ENCODE assay signal across 1 cellular context in genomic region chr2:230205721-230206120, GRCh38.
TF ChIP-seq lines count a peak whose summit lies in the region.

No MANE protein-coding gene starts in this region.

TF ChIP-seq in GM12878, 131 proteins besides CTCF, POLR2A, EP300 and RAD21 (continued from another document and continues in another):
- TF ChIP-seq FOXM1 (IDR thresholded peaks at IDR 0.05; ENCODE audit: low read depth, low read length) (no peak), DPF2 (IDR thresholded peaks at IDR 0.05) (no peak), CEBPZ (IDR thresholded peaks at IDR 0.05; ENCODE audit: low read depth, low read length) (no peak), STAT3 (IDR thresholded peaks at IDR 0.05; ENCODE audit: low read depth, low read length) (no peak), IRF4 (IDR thresholded peaks at IDR 0.05; ENCODE audit: low read depth, low read length) (peak; percentile 24; the same call in 1 of the 2 replicates), CBFB (IDR thresholded peaks at IDR 0.05; ENCODE audit: low read depth) (no peak), CHD1 (IDR thresholded peaks at IDR 0.05; ENCODE audit: low read depth, low read length) (no peak), BCL11A (IDR thresholded peaks at IDR 0.05; ENCODE audit: low read depth, low read length) (peak; percentile 51; the same call in 1 of the 2 replicates), CREM (IDR thresholded peaks at IDR 0.05; ENCODE audit: low read depth) (peak; percentile 44; the same call in 1 of the 2 replicates), KLF5 (IDR thresholded peaks at IDR 0.05; ENCODE audit: partially characterized antibody) (no peak), CBX3 (IDR thresholded peaks at IDR 0.05; ENCODE audit: borderline replicate concordance, low read depth) (no peak), CUX1 (IDR thresholded peaks at IDR 0.05; ENCODE audit: insufficient replicate concordance, low read depth, low read length) (no peak), MAX (IDR thresholded peaks at IDR 0.05; ENCODE audit: low read depth, low read length) (no peak), PBX3 (IDR thresholded peaks at IDR 0.05; ENCODE audit: insufficient replicate concordance, low read depth, low read length) (no peak), RFX5 (IDR thresholded peaks at IDR 0.05; ENCODE audit: low read depth, low read length) (no peak), ATF3 (IDR thresholded peaks at IDR 0.05; ENCODE audit: borderline replicate concordance, extremely low read depth, low read depth, low read length) (no peak), ETV6 (conservative IDR thresholded peaks at IDR 0.05 in 1 of 2, IDR thresholded peaks at IDR 0.05 in 1 of 2; ENCODE audit: borderline replicate concordance in 1 of 2, low read depth in 1 of 2) (peak in 1 of 2 experiments; percentile 68; a peak in 1 of 4 replicates), PKNOX1 (IDR thresholded peaks at IDR 0.05) (peak; percentile 63), BHLHE40 (IDR thresholded peaks at IDR 0.05; ENCODE audit: borderline replicate concordance in 1 of 2, low read depth in 2 of 2, low read length in 1 of 2) (no peak), RELA (IDR thresholded peaks at IDR 0.05; ENCODE audit: borderline replicate concordance, partially characterized antibody) (no peak), ESRRA (IDR thresholded peaks at IDR 0.05; ENCODE audit: low read length) (no peak), LARP7 (IDR thresholded peaks at IDR 0.05) (no peak), USF2 (IDR thresholded peaks at IDR 0.05; ENCODE audit: borderline replicate concordance, low read depth, low read length) (no peak), MEF2B (IDR thresholded peaks at IDR 0.05; ENCODE audit: partially characterized antibody, poor library complexity, severe bottlenecking) (no peak), SREBF2 (IDR thresholded peaks at IDR 0.05; ENCODE audit: low read length) (no peak), NFYA (IDR thresholded peaks at IDR 0.05; ENCODE audit: borderline replicate concordance, low read depth, low read length) (no peak), SMC3 (IDR thresholded peaks at IDR 0.05; ENCODE audit: borderline replicate concordance, low read length) (no peak), ZBTB40 (IDR thresholded peaks at IDR 0.05; ENCODE audit: borderline replicate concordance) (no peak), RCOR1 (conservative IDR thresholded peaks at IDR 0.05; ENCODE audit: low read depth, low read length) (no peak), HDGF (IDR thresholded peaks at IDR 0.05) (no peak), HDAC2 (IDR thresholded peaks at IDR 0.05) (no peak), SMARCA5 (IDR thresholded peaks at IDR 0.05) (no peak), ZBTB33 (IDR thresholded peaks at IDR 0.05) (no peak), REST (IDR thresholded peaks at IDR 0.05; ENCODE audit: low read depth, low read length) (no peak), PAX5 (IDR thresholded peaks at IDR 0.05; ENCODE audit: borderline replicate concordance, low read depth, low read length) (no peak), TBL1XR1 (IDR thresholded peaks at IDR 0.05; ENCODE audit: low read depth, low read length) (no peak)
